ENCODE assay signal across 9 cellular contexts in genomic region chr2:148048475-148049221, GRCh38. TPM values are rescaled to one million over a fixed set of nuclear protein-coding genes. Genes with fewer than 3 reads are reported as not detected.
A peak's percentile ranks its signal among the peaks of the same experiment; 100 is the strongest.
DNase-seq lines count a peak whose midpoint lies in the region; ATAC-seq, FAIRE-seq and TF ChIP-seq lines count a peak whose summit lies in the region.
"Had no signal": no experiment of that assay in that cellular context is flagged by ENCODE, and none has a peak within 500 bp of the region (broad histone marks: within the 10 kb centered on the region; RNA-seq: fewer than 3 reads in every experiment).

No MANE protein-coding gene starts in this region.

- H3K9me3 ChIP-seq in gastrocnemius medialis, result no peaks in the 10 kb centered on the region

- ATAC-seq in GM21447 (IDR thresholded peaks at IDR 0.05; ENCODE audit: unreplicated experiment), result peak; percentile 66
- ATAC-seq in HG03442 (IDR thresholded peaks at IDR 0.05; ENCODE audit: unreplicated experiment), result peak; percentile 68
- no peak for ATAC-seq in gastrocnemius medialis

- peak overlapping the region; percentile 5 for H3K27ac Mint-ChIP-seq in endothelial cell (ENCODE audit: unreplicated experiment)

- no peak for TF ChIP-seq CTCF in endothelial cell (IDR thresholded peaks at IDR 0.05; ENCODE audit: unreplicated experiment)
- TF ChIP-seq CTCF in gastrocnemius medialis (IDR thresholded peaks at IDR 0.05 in 4 of 5, conservative IDR thresholded peaks at IDR 0.05 in 1 of 5), result no peak

- H3K4me3 ChIP-seq in gastrocnemius medialis, result no peak overlapping the region

- peaks cover 4% of the 10 kb centered on the region for H3K4me1 Mint-ChIP-seq in endothelial cell (ENCODE audit: unreplicated experiment)

- H3K27ac ChIP-seq in gastrocnemius medialis, result no peak overlapping the region

- in situ Hi-C loops in gastrocnemius medialis (cut with MboI; ENCODE audit: low sequenced_read_pairs in 4 of 4), result no loop called here

- H3K27me3 ChIP-seq in gastrocnemius medialis, result no peaks in the 10 kb centered on the region

- no peak overlapping the region for H3K4me3 Mint-ChIP-seq in endothelial cell (ENCODE audit: unreplicated experiment)

- no peaks in the 10 kb centered on the region for H3K9me3 Mint-ChIP-seq in endothelial cell (ENCODE audit: unreplicated experiment)

- no peaks in the 10 kb centered on the region for H3K36me3 ChIP-seq in gastrocnemius medialis

- DNase-seq in GM12892 (ENCODE audit: insufficient read length) (no peak), endothelial cell (ENCODE audit: low spot score) (no peak), gastrocnemius medialis (no peak), head of caudate nucleus (no peak), NK-92 (lab: John Stamatoyannopoulos, UW; ENCODE audit: unreplicated experiment) (no peak)
- DNase-seq in activated CD8-positive, alpha-beta memory T cell treated with anti-CD3 and anti-CD28 coated beads for 24 hours, result no peak
- DNase-seq: aorta had no signal

- intact Hi-C loops in gastrocnemius medialis (cut with DNase I; ENCODE audit: low total_unique reads), result no loop called here
- intact Hi-C loops in head of caudate nucleus (cut with DNase I), result no loop called here

- peaks cover 3% of the 10 kb centered on the region for H3K27me3 Mint-ChIP-seq in endothelial cell (ENCODE audit: unreplicated experiment)

- TF ChIP-seq POLR2A in GM12892 (IDR thresholded peaks at IDR 0.05; ENCODE audit: low read depth, low read length) (no peak), gastrocnemius medialis (IDR thresholded peaks at IDR 0.05) (no peak)

- no peaks in the 10 kb centered on the region for H3K36me3 Mint-ChIP-seq in endothelial cell (ENCODE audit: low read depth, unreplicated experiment)

- FAIRE-seq in GM12892 (lab: Jason Lieb, UNC), result peak; percentile 95

- peaks cover 0 to 13% of the 10 kb centered on the region in 2 donors for H3K4me1 ChIP-seq in gastrocnemius medialis

RNA-seq across cellular contexts. Expression of gene MBD5, which starts 27.8 kb away (rescaled TPM):
- 25.1 TPM for polyA plus RNA-seq in GM12892 (2012; ENCODE audit: missing spikeins)
- total RNA-seq in endothelial cell (ENCODE audit: unreplicated experiment) (59.3 TPM), gastrocnemius medialis (10 to 100 TPM; 15.2 to 27.2 (median 15.5) TPM)

RNA-seq across cellular contexts. Expression of gene ORC4, which starts 28.1 kb away (rescaled TPM):
- polyA plus RNA-seq in GM12892 (2012; ENCODE audit: missing spikeins), result 45.6 TPM
- total RNA-seq in endothelial cell (ENCODE audit: unreplicated experiment) (41.3 TPM), gastrocnemius medialis (10 to 100 TPM; 34.8 to 51.8 (median 43.1) TPM)

Comparison
In these comparisons a context has a peak if more than half of its experiments do, and no peak if none do; other contexts are left out.
1. ATAC-seq: peak in GM21447 (single experiment) and HG03442 (single experiment); none in gastrocnemius medialis (0 of 2).